In genomic region chr10:102234866-102235597, GRCh38 we compare ENCODE assay signal across 20 cellular contexts. TPM values are rescaled to one million over a fixed set of nuclear protein-coding genes. Genes with fewer than 3 reads are reported as not detected.
DNase-seq lines count a peak whose midpoint lies in the region; ATAC-seq, FAIRE-seq and TF ChIP-seq lines count a peak whose summit lies in the region.
"Had no signal": no experiment of that assay in that cellular context is flagged by ENCODE, and none has a peak within 500 bp of the region (broad histone marks: within the 10 kb centered on the region; RNA-seq: fewer than 3 reads in every experiment).

No MANE protein-coding gene starts in this region.

- H2BK5ac ChIP-seq in neuronal stem cell (ENCODE audit: low read length): no peak overlapping the region

- no peaks in the 10 kb centered on the region for H3K9me3 Mint-ChIP-seq in progenitor cell of endocrine pancreas (ENCODE audit: low read depth)
- H3K9me3 Mint-ChIP-seq: HFFc6, IgD-negative memory B cell had no signal

- H2BK15ac ChIP-seq in neuronal stem cell (ENCODE audit: low read length): no peak overlapping the region

- no peak for TF ChIP-seq CTCF in A549 (IDR thresholded peaks at IDR 0.05)
- no peak for TF ChIP-seq CTCF in HCT116 (IDR thresholded peaks at IDR 0.05 in 2 of 3, conservative IDR thresholded peaks at IDR 0.05 in 1 of 3; ENCODE audit: borderline replicate concordance in 1 of 3, insufficient read depth in 1 of 3, low read depth in 2 of 3, low read length in 2 of 3)
- TF ChIP-seq CTCF in WERI-Rb-1 (IDR thresholded peaks at IDR 0.05; ENCODE audit: low read depth, low read length): no peak
- TF ChIP-seq CTCF in progenitor cell of endocrine pancreas (IDR thresholded peaks at IDR 0.05; ENCODE audit: unreplicated experiment): no peak

- H3K27ac ChIP-seq in A549 (no peak overlapping the region), HCT116 (ENCODE audit: low read depth, low read length) (no peak overlapping the region), WERI-Rb-1 (peak overlapping the region; percentile 65), neuronal stem cell (replicated peaks; ENCODE audit: low read length) (no peak overlapping the region)
- H3K27ac ChIP-seq: C4-2B, GM23248 had no signal

- H3K27me3 ChIP-seq in HCT116 (ENCODE audit: insufficient read depth, low read length) (no peaks in the 10 kb centered on the region), WERI-Rb-1 (ENCODE audit: insufficient read depth, low read depth, severe bottlenecking) (no peaks in the 10 kb centered on the region), neuronal stem cell (ENCODE audit: control insufficient read depth in 3 of 3, insufficient read depth in 3 of 3, low read depth in 1 of 3, low read length in 3 of 3) (peaks cover 13 to 97% (median 66%) of the 10 kb centered on the region in 3 experiments)

- RAD21 ChIA-PET in HCT116 (lab: Charles Lee; ENCODE audit: low non-redundant PET in 1 of 2, low total read pairs in 2 of 2, uncharacterized antibody in 2 of 2, unreplicated experiment in 2 of 2): no interaction called here

- no peak overlapping the region for H4K8ac ChIP-seq in neuronal stem cell (ENCODE audit: low read depth, low read length)

- 87% methylated on average over 11 of the region's 12 CpGs for whole genome bisulfite sequencing in A549 (ENCODE audit: missing lambda C conversion rate)
- no CpG with 5 or more reads among the region's 12 CpGs for WGBS in neuronal stem cell (ENCODE audit: extremely low coverage in 2 of 2, insufficient read length in 2 of 2, insufficient replicate concordance in 1 of 2), 2 donors

- H3K9ac ChIP-seq in HCT116 (ENCODE audit: low read length): no peak overlapping the region
- H3K9ac ChIP-seq in neuronal stem cell (ENCODE audit: low read depth, low read length, poor library complexity): no peak overlapping the region
- H3K9ac ChIP-seq: GM23248 had no signal

- H3K9me3 ChIP-seq in A549: no peaks in the 10 kb centered on the region
- H3K9me3 ChIP-seq in HCT116 (ENCODE audit: control insufficient read depth in 1 of 2, insufficient read depth in 1 of 2, low read depth in 1 of 2, low read length in 2 of 2): no peaks in the 10 kb centered on the region
- H3K9me3 ChIP-seq in WERI-Rb-1 (ENCODE audit: severe bottlenecking): no peaks in the 10 kb centered on the region
- H3K9me3 ChIP-seq in neuronal stem cell (replicated peaks in 1 of 2; ENCODE audit: control insufficient read depth in 2 of 2, insufficient read depth in 1 of 2, low read depth in 1 of 2, low read length in 2 of 2): peaks cover 0 to 2% of the 10 kb centered on the region in 2 donors

- no peak for ATAC-seq in A549
- ATAC-seq in HCT116: no peak
- no peak for ATAC-seq in HG02610 (IDR thresholded peaks at IDR 0.05; ENCODE audit: unreplicated experiment)
- ATAC-seq: GM12878 had no signal

- TF ChIP-seq POLR2A in A549 (IDR thresholded peaks at IDR 0.05; ENCODE audit: low read length): no peak
- TF ChIP-seq POLR2A in HCT116 (IDR thresholded peaks at IDR 0.05; ENCODE audit: borderline replicate concordance, extremely low read depth, insufficient read depth, insufficient read length): no peak

- TF ChIP-seq RAD21 in A549 (conservative IDR thresholded peaks at IDR 0.05 in 1 of 2, IDR thresholded peaks at IDR 0.05 in 1 of 2) (no peak), HCT116 (IDR thresholded peaks at IDR 0.05; ENCODE audit: low read depth) (no peak)

- H3K14ac ChIP-seq in neuronal stem cell (ENCODE audit: low read length): peak overlapping the region; percentile 85

- H4K20me1 ChIP-seq in HCT116 (ENCODE audit: insufficient read depth): no peaks in the 10 kb centered on the region

- no peak overlapping the region for H3K4me3 Mint-ChIP-seq in progenitor cell of endocrine pancreas (ENCODE audit: low read depth)
- H3K4me3 Mint-ChIP-seq: HFFc6, IgD-negative memory B cell had no signal

- peak overlapping the region; percentile 61 for H3K18ac ChIP-seq in neuronal stem cell (ENCODE audit: low read length)

- no peaks in the 10 kb centered on the region for H3K79me1 ChIP-seq in neuronal stem cell (ENCODE audit: low read depth, low read length)

- H3K79me2 ChIP-seq in HCT116 (ENCODE audit: insufficient read depth, low read length): no peaks in the 10 kb centered on the region; the same call in 1 of the 2 replicates

- POLR2A ChIA-PET in A549 (lab: Yijun Ruan, JAX) (interaction anchor here (0.6 kb wide), 1 partner anchor 217 kb away, joined by 3 read pairs; the partner anchor contains the start of gene C10orf95), HCT116 (lab: Charles Lee) (interaction anchor here (1.8 kb wide), 1 partner anchor 10 kb away, joined by 4 read pairs; the partner anchor contains the start of gene GBF1)

- H2BK12ac ChIP-seq in neuronal stem cell (ENCODE audit: low read length): peak overlapping the region; percentile 78

- CTCF ChIA-PET in A549 (lab: Yijun Ruan, JAX) (interaction anchor here (0.6 to 24.2 kb wide), 11 partner anchors 11 to 349 kb away, joined by 3 to 886 read pairs (median 5); partner anchors contain the start of genes FBXL15, GBF1 and NFKB2), HCT116 (lab: Charles Lee) (interaction anchor here (1.2 to 12.6 kb wide), 3 partner anchors 9 to 159 kb away, joined by 3 to 625 read pairs (median 3); partner anchors contain the start of gene ELOVL3)

- H3K4ac ChIP-seq in neuronal stem cell (ENCODE audit: low read length): no peak overlapping the region

- peaks cover under 1% of the 10 kb centered on the region for H3K4me1 Mint-ChIP-seq in progenitor cell of endocrine pancreas (ENCODE audit: low read depth)

- FAIRE-seq in A549 (lab: Jason Lieb, UNC): no peak
- FAIRE-seq: GM12878, GM18507 had no signal

- H3K36me3 ChIP-seq in HCT116 (ENCODE audit: control insufficient read depth in 1 of 2, insufficient read depth in 2 of 2, low read length in 2 of 2) (no peaks in the 10 kb centered on the region), WERI-Rb-1 (no peaks in the 10 kb centered on the region), neuronal stem cell (replicated peaks in 1 of 2; ENCODE audit: control insufficient read depth in 2 of 2, insufficient read depth in 2 of 2, low read length in 2 of 2) (no peaks in the 10 kb centered on the region)

- H3K36me3 Mint-ChIP-seq in progenitor cell of endocrine pancreas (ENCODE audit: insufficient read depth): no peaks in the 10 kb centered on the region
- H3K36me3 Mint-ChIP-seq: IgD-negative memory B cell had no signal

- H3K4me2 ChIP-seq in A549 (peak overlapping the region; percentile 37; the same call in 2 of the 3 replicates), HCT116 (ENCODE audit: low read length) (peak overlapping the region; percentile 34), neuronal stem cell (ENCODE audit: insufficient read depth, low read length, poor library complexity, severe bottlenecking) (no peak overlapping the region)

- no peak overlapping the region for H3K23ac ChIP-seq in neuronal stem cell (ENCODE audit: low read depth, low read length, poor library complexity)

- H3K27ac Mint-ChIP-seq in progenitor cell of endocrine pancreas: no peak overlapping the region

- intact Hi-C loops in HCT116 (cut with micrococcal nuclease): loop anchor here (5.0 kb wide), 1 partner anchor 227 kb away; no protein-coding TSS in a partner anchor

- no peak overlapping the region for H2AK5ac ChIP-seq in neuronal stem cell (ENCODE audit: low read depth, low read length)

- no peak overlapping the region for H2BK120ac ChIP-seq in neuronal stem cell (ENCODE audit: low read depth, low read length)

- BruUV-seq in HCT116 (replicated peaks; lab: Mats Ljungman, UMichigan): no TSS peak

- H4K91ac ChIP-seq in neuronal stem cell (ENCODE audit: low read depth, low read length, poor library complexity): no peak overlapping the region

- H3K4me1 ChIP-seq in A549 (peaks cover 26% of the 10 kb centered on the region), HCT116 (ENCODE audit: control insufficient read depth in 1 of 2, insufficient read depth in 2 of 2, low read length in 2 of 2) (peaks cover 7 to 30% of the 10 kb centered on the region in 2 experiments), neuronal stem cell (ENCODE audit: control insufficient read depth in 2 of 2, insufficient read depth in 1 of 2, low read depth in 1 of 2, low read length in 2 of 2) (peaks cover 4 to 6% of the 10 kb centered on the region in 2 donors)

- H3K27me3 Mint-ChIP-seq in progenitor cell of endocrine pancreas: peaks cover 83% of the 10 kb centered on the region

- TF ChIP-seq EP300 in A549 (IDR thresholded peaks at IDR 0.05): no peak

- no peak overlapping the region for H2AFZ ChIP-seq in HCT116 (ENCODE audit: low read depth, low read length, poor library complexity, severe bottlenecking)
- H2AFZ ChIP-seq in neuronal stem cell (ENCODE audit: low read length): no peak overlapping the region
- H2AFZ ChIP-seq: GM23248 had no signal

- DNase-seq in A549 (ENCODE audit: low read depth in 1 of 2, low spot score in 1 of 2) (no peak), HCT116 (ENCODE audit: low read depth, low spot score) (no peak), WERI-Rb-1 (peak; percentile 37), neuronal stem cell (ENCODE audit: low spot score) (no peak), progenitor cell of endocrine pancreas (ENCODE audit: low spot score, unreplicated experiment) (no peak), HCEC 1CT (no peak), NCI-H510A treated with DMSO at 0.1 percent for 48 hours (lab: John Stamatoyannopoulos, UW) (no peak)
- DNase-seq: DMS 273 treated with DMSO at 0.1 percent for 48 hours, GDM1, NCI-H1105 treated with DMSO at 0.1 percent for 48 hours, NCI-H187, NCI-H774 had no signal

- H3K9me2 ChIP-seq in HCT116 (ENCODE audit: insufficient read depth): no peaks in the 10 kb centered on the region

- H3K4me3 ChIP-seq in A549 (no peak overlapping the region), HCT116 (replicated peaks in 1 of 2; ENCODE audit: low read depth in 1 of 2, low read length in 2 of 2) (no peak overlapping the region), WERI-Rb-1 (ENCODE audit: low read depth, low read length) (peak overlapping the region; percentile 8; the same call in 1 of the 2 replicates), neuronal stem cell (ENCODE audit: low read length in 2 of 2) (no peak overlapping the region)
- H3K4me3 ChIP-seq: GM12878, GM23248 had no signal

RNA-seq across cellular contexts. Expression of gene PITX3, which starts 6.3 kb away (rescaled TPM):
- not detected in 2 replicates for polyA plus RNA-seq in A549 (2011; rRNA removed)
- polyA plus RNA-seq in A549 (2012; cell fraction: cytosol; rRNA removed): 0.09 and 0.18 TPM in 2 replicates
- 0.31 TPM in 1 of 2 replicates, not detected in the other for polyA plus RNA-seq in A549 (2012; cell fraction: nucleus; rRNA removed)
- polyA plus RNA-seq in A549 (2017; fragmentation: RNase III; extraction: RNeasy Plus Mini Kit Qiagen cat#74134 plus additional on column Dnase treatment): 0.09 TPM in 1 of 3 replicates, not detected in the others
- not detected in 2 replicates for polyA minus RNA-seq in A549 (2011; rRNA and poly(A)+ RNA removed)
- total RNA-seq in HCT116 (2021; ENCODE audit: unreplicated experiment): 1.9 TPM
- polyA plus RNA-seq in HCT116 (2012): 0.87 and 1.2 TPM in 2 replicates
- 0.10 TPM for polyA plus RNA-seq in neuronal stem cell (2013, experiment 1 of 2)
- 0.08 TPM for polyA plus RNA-seq in neuronal stem cell (2013, experiment 2 of 2)
- total RNA-seq in progenitor cell of endocrine pancreas: not detected in 2 replicates
- total RNA-seq: A673, GM12878, GM23248 had no signal
- polyA plus RNA-seq: GM12878, GM23248, IgD-negative memory B cell had no signal

RNA-seq across cellular contexts. Expression of gene ELOVL3, which starts 8.9 kb away (rescaled TPM):
- 0.53 and 0.86 TPM in 2 replicates for polyA plus RNA-seq in A549 (2011; rRNA removed)
- 0.29 and 0.49 TPM in 2 replicates for polyA plus RNA-seq in A549 (2012; cell fraction: cytosol; rRNA removed)
- polyA plus RNA-seq in A549 (2012; cell fraction: nucleus; rRNA removed): 0.31 and 0.45 TPM in 2 replicates
- 0.22 to 0.41 TPM (median 0.30 TPM) in 3 replicates for polyA plus RNA-seq in A549 (2017; fragmentation: RNase III; extraction: RNeasy Plus Mini Kit Qiagen cat#74134 plus additional on column Dnase treatment)
- polyA minus RNA-seq in A549 (2011; rRNA and poly(A)+ RNA removed): 0.39 and 0.74 TPM in 2 replicates
- total RNA-seq in HCT116 (2021; ENCODE audit: unreplicated experiment): 5.5 TPM
- 7.7 and 9.8 TPM in 2 replicates for polyA plus RNA-seq in HCT116 (2012)
- 0.17 TPM for polyA plus RNA-seq in neuronal stem cell (2013, experiment 1 of 2)
- 0.18 TPM for polyA plus RNA-seq in neuronal stem cell (2013, experiment 2 of 2)
- not detected in 2 replicates for total RNA-seq in progenitor cell of endocrine pancreas
- total RNA-seq: A673 had no signal
- polyA plus RNA-seq: IgD-negative memory B cell had no signal

RNA-seq across cellular contexts. Expression of gene GBF1, which starts 10.3 kb away (rescaled TPM):
- polyA plus RNA-seq in A549 (2011; rRNA removed) (21.3 and 34.7 TPM in 2 replicates), A549 (2017; fragmentation: RNase III; extraction: RNeasy Plus Mini Kit Qiagen cat#74134 plus additional on column Dnase treatment) (20.4 to 22.2 TPM (median 22.1 TPM) in 3 replicates)
- polyA plus RNA-seq in A549 (2012; cell fraction: cytosol; rRNA removed): 11.0 and 14.2 TPM in 2 replicates
- polyA plus RNA-seq in A549 (2012; cell fraction: nucleus; rRNA removed): 40.9 and 47.8 TPM in 2 replicates
- polyA minus RNA-seq in A549 (2011; rRNA and poly(A)+ RNA removed): 79.2 and 86.6 TPM in 2 replicates
- total RNA-seq in HCT116 (2021; ENCODE audit: unreplicated experiment) (58.9 TPM), progenitor cell of endocrine pancreas (52.3 and 54.6 TPM in 2 replicates)
- 46.9 and 56.2 TPM in 2 replicates for polyA plus RNA-seq in HCT116 (2012)
- polyA plus RNA-seq in neuronal stem cell (2013, experiment 1 of 2): 14.4 TPM
- 14.5 TPM for polyA plus RNA-seq in neuronal stem cell (2013, experiment 2 of 2)
